21 cellular contexts compared by ENCODE assay signal in the genomic region with DNA sequence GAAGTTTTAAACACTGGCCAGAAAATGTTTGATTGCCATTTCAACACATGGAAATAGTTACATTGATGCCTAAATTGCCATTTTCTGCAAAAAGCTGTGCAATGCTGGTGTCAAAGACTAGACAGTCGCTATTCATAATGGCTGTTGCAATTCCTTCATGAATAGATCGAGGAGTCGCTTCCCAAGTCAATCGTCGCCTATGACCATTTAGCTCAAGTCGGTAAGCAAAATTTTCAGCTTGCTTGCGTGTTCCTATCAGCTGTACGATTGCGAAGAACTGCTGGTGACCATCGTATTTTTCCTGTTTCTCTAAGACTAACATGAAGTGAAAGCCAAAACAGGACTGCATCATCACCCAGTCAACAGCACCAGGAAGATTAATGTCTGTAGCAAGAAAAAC. TPM values are rescaled to one million over a fixed set of nuclear protein-coding genes. Genes with fewer than 3 reads are reported as not detected.
DNase-seq lines count a peak whose midpoint lies in the region; ATAC-seq, FAIRE-seq and TF ChIP-seq lines count a peak whose summit lies in the region.
"Had no signal": no experiment of that assay in that cellular context is flagged by ENCODE, and none has a peak within 500 bp of the region (broad histone marks: within the 10 kb centered on the region; RNA-seq: fewer than 3 reads in every experiment).

No MANE protein-coding gene starts in this region.

- intact Hi-C loops in K562 (cut with micrococcal nuclease) (no loop called here), psoas muscle (cut with DNase I) (no loop called here), testis (cut with DNase I; ENCODE audit: low total_unique reads) (no loop called here), Right ventricle myocardium superior (cut with DNase I) (no loop called here)

- no peak overlapping the region for H3K9ac ChIP-seq in Loucy (ENCODE audit: low read depth, low read length, poor library complexity, severe bottlenecking)
- H3K9ac ChIP-seq in K562 (ENCODE audit: insufficient read depth in 1 of 2, low read depth in 2 of 2, low read length in 2 of 2), result no peak overlapping the region

- H3K27ac ChIP-seq in K562 (ENCODE audit: extremely low read depth, low read depth, low read length) (peak overlapping the region; percentile 27; the same call in 1 of the 3 replicates), psoas muscle (peak overlapping the region; percentile 24), testis (no peak overlapping the region)
- H3K27ac ChIP-seq: A549, RWPE1 had no signal

- no peak for TF ChIP-seq EP300 in K562 (IDR thresholded peaks at IDR 0.05; ENCODE audit: low read length)

- ATAC-seq in K562, result no peak
- no peak for ATAC-seq in psoas muscle
- no peak for ATAC-seq in Right ventricle myocardium superior (ENCODE audit: poor library complexity)
- ATAC-seq: A549, SK-N-SH treated with all-trans-retinoic acid at 6 μM for 48 hours had no signal

- H3K27me3 ChIP-seq in Loucy (ENCODE audit: insufficient read depth, low read length, poor library complexity, severe bottlenecking) (no peaks in the 10 kb centered on the region), K562 (ENCODE audit: control insufficient read depth in 2 of 2, insufficient read depth in 2 of 2, low read length in 2 of 2) (no peaks in the 10 kb centered on the region), psoas muscle (ENCODE audit: insufficient read depth in 3 of 3, low read length in 2 of 3) (no peaks in the 10 kb centered on the region), testis (no peaks in the 10 kb centered on the region)
- H3K27me3 ChIP-seq: BE2C had no signal

- CTCF ChIA-PET in K562 (lab: Yijun Ruan, JAX; ENCODE audit: low intra/inter-chr PET ratio), result no interaction called here

- H2AFZ ChIP-seq in Loucy (ENCODE audit: low read length) (no peak overlapping the region), K562 (ENCODE audit: low read depth, low read length) (no peak overlapping the region)

- TF ChIP-seq POLR2A in K562 (conservative IDR thresholded peaks at IDR 0.05), result no peak
- TF ChIP-seq POLR2A in testis (IDR thresholded peaks at IDR 0.05), result no peak

- H3K4me2 ChIP-seq in Loucy (ENCODE audit: low read depth, low read length, poor library complexity, severe bottlenecking) (peak overlapping the region; percentile 43), K562 (ENCODE audit: insufficient read depth, low read length) (no peak overlapping the region)
- H3K4me2 ChIP-seq: A549 had no signal

- no peak for FAIRE-seq in K562 (lab: Jason Lieb, UNC)
- FAIRE-seq: A549, H54 had no signal

- no peaks in the 10 kb centered on the region for H3F3A ChIP-seq in Loucy (ENCODE audit: low read depth)

- TF ChIP-seq CTCF in Loucy (conservative IDR thresholded peaks at IDR 0.05; ENCODE audit: low read length), result no peak
- no peak for TF ChIP-seq CTCF in K562 (IDR thresholded peaks at IDR 0.05 in 2 of 3, conservative IDR thresholded peaks at IDR 0.05 in 1 of 3; ENCODE audit: insufficient read depth in 2 of 3, low read depth in 1 of 3, low read length in 3 of 3)
- no peak for TF ChIP-seq CTCF in psoas muscle (IDR thresholded peaks at IDR 0.05)
- no peak for TF ChIP-seq CTCF in testis (IDR thresholded peaks at IDR 0.05)
- no peak for TF ChIP-seq CTCF in GM20000 (IDR thresholded peaks at IDR 0.05; ENCODE audit: extremely low read depth, missing control alignments)

- no peak for TF ChIP-seq RAD21 in K562 (CRISPR knock-in tag; conservative IDR thresholded peaks at IDR 0.05 in 1 of 2, IDR thresholded peaks at IDR 0.05 in 1 of 2)

- POLR2A ChIA-PET in K562 (lab: Yijun Ruan, JAX), result interaction anchor here (0.6 to 0.9 kb wide), 3 partner anchors 9 to 1218 kb away, joined by 3 read pairs; a partner anchor contains a TSS

- no peaks in the 10 kb centered on the region for H3K9me1 ChIP-seq in K562 (ENCODE audit: control insufficient read depth, insufficient read depth, low read length)

- peaks cover 31% of the 10 kb centered on the region for H3K36me3 Mint-ChIP-seq in activated T-cell treated with anti-CD3 and anti-CD28 coated beads, Interleukin-2, amount 50 U/mL, for 24 hours (ENCODE audit: low read depth)

- H3K27me3 Mint-ChIP-seq in activated T-cell treated with anti-CD3 and anti-CD28 coated beads, Interleukin-2, amount 50 U/mL, for 24 hours, result no peaks in the 10 kb centered on the region
- H3K27me3 Mint-ChIP-seq: CD4-positive, alpha-beta memory T cell; IgD-negative memory B cell had no signal

- H3K4me1 ChIP-seq in Loucy (ENCODE audit: insufficient read depth, low read length, poor library complexity, severe bottlenecking) (peaks cover 14% of the 10 kb centered on the region), K562 (replicated peaks in 1 of 2; ENCODE audit: control insufficient read depth in 2 of 2, insufficient read depth in 2 of 2, low read length in 2 of 2) (peaks cover 8 to 24% of the 10 kb centered on the region in 2 experiments; a peak in 4 of 5 replicates), psoas muscle (peaks cover 42% of the 10 kb centered on the region), testis (peaks cover 5% of the 10 kb centered on the region)

- H3K9me3 ChIP-seq in Loucy (ENCODE audit: insufficient read depth, low read depth, low read length) (no peaks in the 10 kb centered on the region), K562 (replicated peaks; ENCODE audit: control insufficient read depth, insufficient read depth, low read depth, low read length) (no peaks in the 10 kb centered on the region), psoas muscle (no peaks in the 10 kb centered on the region), testis (no peaks in the 10 kb centered on the region)
- H3K9me3 ChIP-seq: A549, BE2C had no signal

- H3K4me1 Mint-ChIP-seq in activated T-cell treated with anti-CD3 and anti-CD28 coated beads, Interleukin-2, amount 50 U/mL, for 24 hours (ENCODE audit: low read depth), result peaks cover 39% of the 10 kb centered on the region

- in situ Hi-C loops in K562 (cut with MboI), result no loop called here

- H3K4me3 Mint-ChIP-seq in activated T-cell treated with anti-CD3 and anti-CD28 coated beads, Interleukin-2, amount 50 U/mL, for 24 hours, result no peak overlapping the region
- H3K4me3 Mint-ChIP-seq: CD4-positive, alpha-beta memory T cell had no signal

- no peaks in the 10 kb centered on the region for H3K9me2 ChIP-seq in Loucy (replicated peaks; ENCODE audit: low read depth, low read length)

- H3K79me2 ChIP-seq in Loucy (ENCODE audit: insufficient read depth, low read length) (peaks cover 99% of the 10 kb centered on the region), K562 (ENCODE audit: control insufficient read depth, insufficient read depth, low read length) (peaks cover 95% of the 10 kb centered on the region)

- no peaks in the 10 kb centered on the region for H3K9me3 Mint-ChIP-seq in activated T-cell treated with anti-CD3 and anti-CD28 coated beads, Interleukin-2, amount 50 U/mL, for 24 hours
- H3K9me3 Mint-ChIP-seq: CD4-positive, alpha-beta memory T cell; IgD-negative memory B cell had no signal

- WGBS in K562 (ENCODE audit: insufficient coverage, low coverage, missing lambda C conversion rate), result 91% methylated on average over 10 of the region's 10 CpGs
- 91 to 94% (median 91%) methylated on average over 10 of the region's 10 CpGs for WGBS in psoas muscle, 3 donors
- 78 to 82% methylated on average over 10 of the region's 10 CpGs for WGBS in testis, 2 donors

- H4K20me1 ChIP-seq in Loucy (ENCODE audit: insufficient read depth, low read length, poor library complexity, severe bottlenecking), result peaks cover 88% of the 10 kb centered on the region
- peaks cover 12% of the 10 kb centered on the region for H4K20me1 ChIP-seq in K562 (replicated peaks; ENCODE audit: control insufficient read depth, insufficient read depth, low read length)

- peak overlapping the region; percentile 47 for H3K27ac Mint-ChIP-seq in activated T-cell treated with anti-CD3 and anti-CD28 coated beads, Interleukin-2, amount 50 U/mL, for 24 hours

- no TSS peak for BruUV-seq in K562 (replicated peaks; lab: Mats Ljungman, UMichigan)

- H3K36me3 ChIP-seq in Loucy (ENCODE audit: insufficient read depth, low read length) (peaks cover 23% of the 10 kb centered on the region; the same call in 1 of the 2 replicates), K562 (ENCODE audit: control insufficient read depth, insufficient read depth, low read length) (peaks cover 38% of the 10 kb centered on the region), psoas muscle (ENCODE audit: insufficient read depth in 1 of 2, low read depth in 1 of 2) (peaks cover 4 to 39% of the 10 kb centered on the region in 2 donors), testis (ENCODE audit: low read depth, missing control alignments) (no peaks in the 10 kb centered on the region)

- H3K4me3 ChIP-seq in Loucy (ENCODE audit: low read length, poor library complexity, severe bottlenecking) (no peak overlapping the region), K562 (no peak overlapping the region), psoas muscle (no peak overlapping the region), testis (no peak overlapping the region)
- H3K4me3 ChIP-seq: A549 had no signal

- no peak for DNase-seq in activated T-cell treated with anti-CD3 and anti-CD28 coated beads, Interleukin-2, amount 50 U/mL, for 24 hours
- DNase-seq in activated T-cell treated with anti-CD3 and anti-CD28 coated beads, Interleukin-2, amount 50 U/mL, for 48 hours, result no peak
- no peak for DNase-seq in K562 (ENCODE audit: extremely low read depth in 1 of 4, low spot score in 3 of 4)
- no peak for DNase-seq in psoas muscle
- DNase-seq in testis, result no peak
- no peak for DNase-seq in GM20000 (ENCODE audit: low spot score)
- no peak for DNase-seq in Right ventricle myocardium superior
- DNase-seq: BE2C; CD4-positive, alpha-beta memory T cell; GDM1; Karpas-422; NCI-H1694 treated with DMSO at 0.1 percent for 48 hours; NCI-H2081 treated with DMSO at 0.1 percent for 48 hours; NCI-H2171 treated with DMSO at 0.1 percent for 48 hours; NCI-H526 treated with DMSO at 0.1 percent for 48 hours had no signal

RNA-seq across cellular contexts. Expression of a gene that starts 23.7 kb away (rescaled TPM):
- 28.3 and 61.3 TPM in 2 replicates for total RNA-seq in K562 (2011; cell fraction: chromatin; rRNA removed; ENCODE audit: low replicate concordance)
- 17.8 and 25.7 TPM in 2 replicates for total RNA-seq in K562 (2011; cell fraction: nucleolus; rRNA removed)
- total RNA-seq in K562 (2011; cell fraction: nucleoplasm; rRNA removed), result 37.4 and 58.5 TPM in 2 replicates
- 10.9 and 11.2 TPM in 2 replicates for total RNA-seq in K562 (2014; rRNA removed)
- 14.3 and 17.4 TPM in 2 replicates for total RNA-seq in K562 (2014; rRNA removed; fragmentation: Illumina TruSeq; extraction: Trizol)
- total RNA-seq in K562 (2015; rRNA removed; fragmentation: Illumina TruSeq; extraction: Trizol), result 12.5 and 12.7 TPM in 2 replicates
- 11.9 and 13.7 TPM in 2 replicates for total RNA-seq in K562 (2021)
- 11.7 and 13.0 TPM in 2 replicates for polyA plus RNA-seq in K562 (2011; rRNA removed)
- 9.5 and 11.8 TPM in 2 replicates for polyA plus RNA-seq in K562 (2011; cell fraction: cytosol; rRNA removed)
- polyA plus RNA-seq in K562 (2011; cell fraction: nucleus; rRNA removed), result 9.6 and 15.1 TPM in 2 replicates
- 9.5 and 13.5 TPM in 2 replicates for polyA plus RNA-seq in K562 (2012)
- polyA plus RNA-seq in K562 (2014; fragmentation: Illumina TruSeq; extraction: Trizol), result 13.1 and 13.5 TPM in 2 replicates
- 1 to 10 TPM; 4.1 to 6.5 TPM for polyA plus RNA-seq in K562 (2014; fragmentation: Nextera tagmentation; extraction: Ambion mirVana)
- 9.6 and 14.0 TPM in 2 replicates for polyA plus RNA-seq in K562 (2014; rRNA removed)
- polyA minus RNA-seq in K562 (2011; rRNA and poly(A)+ RNA removed), result 18.0 and 18.4 TPM in 2 replicates
- 6.7 and 9.7 TPM in 2 replicates for polyA minus RNA-seq in K562 (2011; cell fraction: cytosol; rRNA and poly(A)+ RNA removed)
- 9.2 and 18.0 TPM in 2 replicates for polyA minus RNA-seq in K562 (2011; cell fraction: nucleus; rRNA and poly(A)+ RNA removed)
- 10 to 100 TPM; 16.2 to 26.0 (median 18.6) TPM for total RNA-seq in psoas muscle
- 10 to 100 TPM; 10.4 to 19.0 (median 16.2) TPM for polyA plus RNA-seq in psoas muscle
- 10 to 100 TPM; 48.2 to 60.3 TPM for total RNA-seq in testis
- polyA plus RNA-seq in testis (ENCODE audit: insufficient read depth, low read depth, low replicate concordance), result 53.7 TPM
- 11.4 TPM for total RNA-seq in Right ventricle myocardium superior

Comparison
In these comparisons a context has a peak if more than half of its experiments do, and no peak if none do; other contexts are left out.
1. H3K27ac ChIP-seq: peak in K562 (single experiment) and psoas muscle (single experiment); none in testis (0 of 2).